In the genomic region with DNA sequence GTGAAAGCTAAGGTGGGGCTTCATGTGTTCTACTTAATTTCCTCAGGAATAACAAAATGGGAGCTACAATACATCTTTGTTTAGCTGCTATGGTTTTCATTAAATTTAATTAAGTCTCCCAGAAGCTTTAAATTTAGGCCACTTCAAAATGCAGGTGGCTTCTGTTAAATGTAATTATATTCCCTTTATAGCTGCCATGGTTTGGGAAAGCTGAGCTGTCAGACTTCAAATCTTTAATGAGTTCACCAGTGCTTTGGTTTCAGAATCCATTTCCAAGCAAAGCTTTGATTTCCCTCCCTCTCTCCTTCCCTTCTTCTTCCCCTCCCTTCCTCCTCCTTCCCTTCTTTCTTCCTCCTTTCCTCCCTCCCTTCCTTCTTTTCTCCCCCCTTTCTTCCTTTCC, we compare ENCODE assay signal across 29 cellular contexts. TPM values are rescaled to one million over a fixed set of nuclear protein-coding genes. Genes with fewer than 3 reads are reported as not detected.
"Had no signal": no experiment of that assay in that cellular context is flagged by ENCODE, and none has a peak within 500 bp of the region (broad histone marks: within the 10 kb centered on the region; RNA-seq: fewer than 3 reads in every experiment).

No MANE protein-coding gene starts in this region.

- ATAC-seq: activated CD8-positive, alpha-beta T cell treated with anti-CD3 and anti-CD28 coated beads, Interleukin-2, amount 10 ng/mL, durations not matched to agents 7 days and 5 days; body of pancreas; T-helper 17 cell; WTC11 had no signal

- H3K36me3 Mint-ChIP-seq: activated naive CD4-positive, alpha-beta T cell treated with anti-CD3 and anti-CD28 coated beads, Interleukin-2, amount 50 U/mL, for 24 hours; WTC11 had no signal

- DNase-seq: activated CD4-positive, alpha-beta T cell treated with anti-CD3 and anti-CD28 coated beads for 48 hours; activated CD4-positive, alpha-beta T cell treated with anti-CD3 and anti-CD28 coated beads, Interleukin-2, amount 50 U/mL, for 4 hours; activated CD4-positive, CD25-positive, alpha-beta regulatory T cell treated with anti-CD3 and anti-CD28 coated beads, Interleukin-2, amount 50 U/mL, for 72 hours; activated CD8-positive, alpha-beta memory T cell treated with anti-CD3 and anti-CD28 coated beads, Interleukin-2, amount 50 U/mL, for 48 hours; activated CD8-positive, alpha-beta T cell treated with anti-CD3 and anti-CD28 coated beads, Interleukin-2, amount 10 ng/mL, durations not matched to agents 7 days and 5 days; activated effector memory CD4-positive, alpha-beta T cell treated with Interleukin-2 at 50 U/mL for 16 hours; activated naive CD4-positive, alpha-beta T cell; activated T-cell treated with anti-CD3 and anti-CD28 coated beads, Interleukin-2, amount 50 U/mL, for 1 hour; body of pancreas; central memory CD4-positive, alpha-beta T cell; Kasumi-1; KBM-7; NCI-H1436; NCI-H1694 treated with DMSO at 0.1 percent for 48 hours; NCI-H2029 treated with DMSO at 0.1 percent for 48 hours; NCI-H446; NCI-H524; NCI-H774; NK-92 treated with Interleukin-12 subunit alpha and Interleukin-12 subunit beta, amount 100 ng/mL, for 24 hours; Peyer's patch; Right ventricle myocardium superior; SJCRH30; T-helper 17 cell; T-helper 9 cell had no signal

- H3K4me3 Mint-ChIP-seq: activated CD8-positive, alpha-beta T cell treated with anti-CD3 and anti-CD28 coated beads, Interleukin-2, amount 10 ng/mL, durations not matched to agents 7 days and 5 days; activated naive CD4-positive, alpha-beta T cell treated with anti-CD3 and anti-CD28 coated beads, Interleukin-2, amount 50 U/mL, for 24 hours; T-helper 17 cell; WTC11 had no signal

- H3K27ac Mint-ChIP-seq: activated CD8-positive, alpha-beta T cell treated with anti-CD3 and anti-CD28 coated beads, Interleukin-2, amount 10 ng/mL, durations not matched to agents 7 days and 5 days; activated naive CD4-positive, alpha-beta T cell treated with anti-CD3 and anti-CD28 coated beads, Interleukin-2, amount 50 U/mL, for 24 hours; T-helper 17 cell; WTC11 had no signal

- H3K4me1 Mint-ChIP-seq: activated naive CD4-positive, alpha-beta T cell treated with anti-CD3 and anti-CD28 coated beads, Interleukin-2, amount 50 U/mL, for 24 hours; T-helper 17 cell had no signal

- H3K9me3 Mint-ChIP-seq: activated naive CD4-positive, alpha-beta T cell treated with anti-CD3 and anti-CD28 coated beads, Interleukin-2, amount 50 U/mL, for 24 hours; WTC11 had no signal

RNA-seq across cellular contexts. Expression of a gene that starts 58.4 kb away (rescaled TPM):
- total RNA-seq: activated CD8-positive, alpha-beta T cell treated with anti-CD3 and anti-CD28 coated beads, Interleukin-2, amount 10 ng/mL, durations not matched to agents 7 days and 5 days; ascending aorta; bronchial epithelial cell; chondrocyte; Peyer's patch; Right ventricle myocardium superior; SJCRH30; T-helper 17 cell; WTC11 had no signal
